1 cellular context compared by ENCODE assay signal in the genomic region with DNA sequence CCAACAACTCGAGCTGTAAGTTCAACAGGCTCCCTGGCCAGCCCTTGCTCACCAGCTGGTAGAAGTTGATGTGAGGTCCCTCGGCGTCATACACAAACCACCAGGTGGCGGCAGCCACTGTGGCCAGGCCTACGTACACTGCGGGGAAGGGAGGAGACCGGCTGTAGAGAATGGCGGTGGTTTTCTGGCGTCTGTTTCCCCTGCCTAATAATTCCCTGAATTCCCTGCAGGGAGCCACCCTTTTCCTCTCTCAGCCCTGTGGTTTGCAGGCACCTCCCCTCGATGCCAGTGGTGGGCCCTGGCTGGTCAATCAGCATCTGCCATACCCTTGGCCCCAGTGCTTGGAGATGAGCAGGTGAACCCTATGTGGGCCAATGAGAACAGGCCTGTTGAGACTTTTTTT.
A peak's percentile ranks its signal among the peaks of the same experiment; 100 is the strongest.
TF ChIP-seq lines count a peak whose summit lies in the region.

No MANE protein-coding gene starts in this region.

TF ChIP-seq in HepG2, 621 proteins besides CTCF, POLR2A, EP300 and RAD21 (continues in another document):
- TF ChIP-seq, protein P1, sequence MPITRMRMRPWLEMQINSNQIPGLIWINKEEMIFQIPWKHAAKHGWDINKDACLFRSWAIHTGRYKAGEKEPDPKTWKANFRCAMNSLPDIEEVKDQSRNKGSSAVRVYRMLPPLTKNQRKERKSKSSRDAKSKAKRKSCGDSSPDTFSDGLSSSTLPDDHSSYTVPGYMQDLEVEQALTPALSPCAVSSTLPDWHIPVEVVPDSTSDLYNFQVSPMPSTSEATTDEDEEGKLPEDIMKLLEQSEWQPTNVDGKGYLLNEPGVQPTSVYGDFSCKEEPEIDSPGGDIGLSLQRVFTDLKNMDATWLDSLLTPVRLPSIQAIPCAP (CRISPR knock-in tag; IDR thresholded peaks at IDR 0.05; ENCODE audit: low read depth), result no peak
- no peak for TF ChIP-seq CCDC6 (CRISPR knock-in tag; IDR thresholded peaks at IDR 0.05)
- TF ChIP-seq, protein P2, sequence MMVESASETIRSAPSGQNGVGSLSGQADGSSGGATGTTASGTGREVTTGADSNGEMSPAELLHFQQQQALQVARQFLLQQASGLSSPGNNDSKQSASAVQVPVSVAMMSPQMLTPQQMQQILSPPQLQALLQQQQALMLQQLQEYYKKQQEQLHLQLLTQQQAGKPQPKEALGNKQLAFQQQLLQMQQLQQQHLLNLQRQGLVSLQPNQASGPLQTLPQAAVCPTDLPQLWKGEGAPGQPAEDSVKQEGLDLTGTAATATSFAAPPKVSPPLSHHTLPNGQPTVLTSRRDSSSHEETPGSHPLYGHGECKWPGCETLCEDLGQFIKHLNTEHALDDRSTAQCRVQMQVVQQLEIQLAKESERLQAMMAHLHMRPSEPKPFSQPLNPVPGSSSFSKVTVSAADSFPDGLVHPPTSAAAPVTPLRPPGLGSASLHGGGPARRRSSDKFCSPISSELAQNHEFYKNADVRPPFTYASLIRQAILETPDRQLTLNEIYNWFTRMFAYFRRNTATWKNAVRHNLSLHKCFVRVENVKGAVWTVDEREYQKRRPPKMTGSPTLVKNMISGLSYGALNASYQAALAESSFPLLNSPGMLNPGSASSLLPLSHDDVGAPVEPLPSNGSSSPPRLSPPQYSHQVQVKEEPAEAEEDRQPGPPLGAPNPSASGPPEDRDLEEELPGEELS (CRISPR knock-in tag; IDR thresholded peaks at IDR 0.05), result no peak
- no peak for TF ChIP-seq ZFP62 (CRISPR knock-in tag; IDR thresholded peaks at IDR 0.05)
- no peak for TF ChIP-seq KLF6 (CRISPR knock-in tag; IDR thresholded peaks at IDR 0.05)
- TF ChIP-seq SRF (IDR thresholded peaks at IDR 0.05; ENCODE audit: low read depth, low read length), result no peak
- TF ChIP-seq ZNF317 (CRISPR knock-in tag; IDR thresholded peaks at IDR 0.05), result 0 out of 2 replicates have a peak, but pooled peaks have one; percentile 43
- TF ChIP-seq IKZF4 (CRISPR knock-in tag; IDR thresholded peaks at IDR 0.05; ENCODE audit: borderline replicate concordance, low read depth, not compliant biosample characterization), result no peak
- TF ChIP-seq, protein P3, sequence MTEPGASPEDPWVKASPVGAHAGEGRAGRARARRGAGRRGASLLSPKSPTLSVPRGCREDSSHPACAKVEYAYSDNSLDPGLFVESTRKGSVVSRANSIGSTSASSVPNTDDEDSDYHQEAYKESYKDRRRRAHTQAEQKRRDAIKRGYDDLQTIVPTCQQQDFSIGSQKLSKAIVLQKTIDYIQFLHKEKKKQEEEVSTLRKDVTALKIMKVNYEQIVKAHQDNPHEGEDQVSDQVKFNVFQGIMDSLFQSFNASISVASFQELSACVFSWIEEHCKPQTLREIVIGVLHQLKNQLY (CRISPR knock-in tag; IDR thresholded peaks at IDR 0.05), result no peak
- no peak for TF ChIP-seq ZBTB3 (CRISPR knock-in tag; IDR thresholded peaks at IDR 0.05; ENCODE audit: borderline replicate concordance, low read depth)
- TF ChIP-seq, protein P4, sequence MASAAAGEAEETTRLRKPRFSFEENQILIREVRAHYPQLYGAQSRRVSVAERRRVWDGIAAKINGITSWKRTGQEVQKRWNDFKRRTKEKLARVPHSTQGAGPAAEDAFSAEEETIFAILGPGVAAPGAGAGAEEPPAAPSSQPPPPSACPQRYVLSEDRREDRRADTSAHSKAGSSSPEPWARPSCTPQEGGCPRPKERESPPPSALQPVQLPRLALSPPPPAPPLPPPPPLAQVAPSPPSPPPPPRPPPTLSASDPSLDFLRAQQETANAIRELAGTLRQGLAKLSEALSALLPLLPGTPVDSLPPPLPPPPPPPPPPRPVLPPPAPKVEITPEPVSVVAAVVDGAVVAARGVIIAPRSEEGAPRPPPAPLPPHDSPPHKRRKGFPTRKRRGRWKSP (CRISPR knock-in tag; IDR thresholded peaks at IDR 0.05), result no peak
- TF ChIP-seq PHF20 (CRISPR knock-in tag; IDR thresholded peaks at IDR 0.05), result no peak
- no peak for TF ChIP-seq POLR2G (IDR thresholded peaks at IDR 0.05; ENCODE audit: low read depth, low read length)
- peak; percentile 50; the same call in 1 of the 2 replicates for TF ChIP-seq HOXA3 (CRISPR knock-in tag; IDR thresholded peaks at IDR 0.05)
- no peak for TF ChIP-seq NFE2L2 (IDR thresholded peaks at IDR 0.05; ENCODE audit: low read length)
- no peak for TF ChIP-seq RBM22 (optimal IDR thresholded peaks at IDR 0.05; ENCODE audit: low read length)
- TF ChIP-seq ZNF569 (CRISPR knock-in tag; IDR thresholded peaks at IDR 0.05; ENCODE audit: borderline replicate concordance), result no peak
- TF ChIP-seq, protein P5, sequence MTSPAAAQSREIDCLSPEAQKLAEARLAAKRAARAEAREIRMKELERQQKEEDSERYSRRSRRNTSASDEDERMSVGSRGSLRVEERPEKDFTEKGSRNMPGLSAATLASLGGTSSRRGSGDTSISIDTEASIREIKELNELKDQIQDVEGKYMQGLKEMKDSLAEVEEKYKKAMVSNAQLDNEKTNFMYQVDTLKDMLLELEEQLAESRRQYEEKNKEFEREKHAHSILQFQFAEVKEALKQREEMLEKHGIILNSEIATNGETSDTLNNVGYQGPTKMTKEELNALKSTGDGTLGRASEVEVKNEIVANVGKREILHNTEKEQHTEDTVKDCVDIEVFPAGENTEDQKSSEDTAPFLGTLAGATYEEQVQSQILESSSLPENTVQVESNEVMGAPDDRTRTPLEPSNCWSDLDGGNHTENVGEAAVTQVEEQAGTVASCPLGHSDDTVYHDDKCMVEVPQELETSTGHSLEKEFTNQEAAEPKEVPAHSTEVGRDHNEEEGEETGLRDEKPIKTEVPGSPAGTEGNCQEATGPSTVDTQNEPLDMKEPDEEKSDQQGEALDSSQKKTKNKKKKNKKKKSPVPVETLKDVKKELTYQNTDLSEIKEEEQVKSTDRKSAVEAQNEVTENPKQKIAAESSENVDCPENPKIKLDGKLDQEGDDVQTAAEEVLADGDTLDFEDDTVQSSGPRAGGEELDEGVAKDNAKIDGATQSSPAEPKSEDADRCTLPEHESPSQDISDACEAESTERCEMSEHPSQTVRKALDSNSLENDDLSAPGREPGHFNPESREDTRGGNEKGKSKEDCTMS (CRISPR knock-in tag; conservative IDR thresholded peaks at IDR 0.05), result no peak
- 0 out of 3 replicates have a peak, but pooled peaks have one; percentile 16 for TF ChIP-seq MXI1 (IDR thresholded peaks at IDR 0.05; ENCODE audit: borderline replicate concordance, low read depth, low read length)
- TF ChIP-seq, protein P6, sequence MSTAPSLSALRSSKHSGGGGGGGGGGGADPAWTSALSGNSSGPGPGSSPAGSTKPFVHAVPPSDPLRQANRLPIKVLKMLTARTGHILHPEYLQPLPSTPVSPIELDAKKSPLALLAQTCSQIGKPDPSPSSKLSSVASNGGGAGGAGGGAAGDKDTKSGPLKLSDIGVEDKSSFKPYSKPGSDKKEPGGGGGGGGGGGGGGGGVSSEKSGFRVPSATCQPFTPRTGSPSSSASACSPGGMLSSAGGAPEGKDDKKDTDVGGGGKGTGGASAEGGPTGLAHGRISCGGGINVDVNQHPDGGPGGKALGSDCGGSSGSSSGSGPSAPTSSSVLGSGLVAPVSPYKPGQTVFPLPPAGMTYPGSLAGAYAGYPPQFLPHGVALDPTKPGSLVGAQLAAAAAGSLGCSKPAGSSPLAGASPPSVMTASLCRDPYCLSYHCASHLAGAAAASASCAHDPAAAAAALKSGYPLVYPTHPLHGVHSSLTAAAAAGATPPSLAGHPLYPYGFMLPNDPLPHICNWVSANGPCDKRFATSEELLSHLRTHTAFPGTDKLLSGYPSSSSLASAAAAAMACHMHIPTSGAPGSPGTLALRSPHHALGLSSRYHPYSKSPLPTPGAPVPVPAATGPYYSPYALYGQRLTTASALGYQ (CRISPR knock-in tag; IDR thresholded peaks at IDR 0.05), result no peak
- TF ChIP-seq, protein P7, sequence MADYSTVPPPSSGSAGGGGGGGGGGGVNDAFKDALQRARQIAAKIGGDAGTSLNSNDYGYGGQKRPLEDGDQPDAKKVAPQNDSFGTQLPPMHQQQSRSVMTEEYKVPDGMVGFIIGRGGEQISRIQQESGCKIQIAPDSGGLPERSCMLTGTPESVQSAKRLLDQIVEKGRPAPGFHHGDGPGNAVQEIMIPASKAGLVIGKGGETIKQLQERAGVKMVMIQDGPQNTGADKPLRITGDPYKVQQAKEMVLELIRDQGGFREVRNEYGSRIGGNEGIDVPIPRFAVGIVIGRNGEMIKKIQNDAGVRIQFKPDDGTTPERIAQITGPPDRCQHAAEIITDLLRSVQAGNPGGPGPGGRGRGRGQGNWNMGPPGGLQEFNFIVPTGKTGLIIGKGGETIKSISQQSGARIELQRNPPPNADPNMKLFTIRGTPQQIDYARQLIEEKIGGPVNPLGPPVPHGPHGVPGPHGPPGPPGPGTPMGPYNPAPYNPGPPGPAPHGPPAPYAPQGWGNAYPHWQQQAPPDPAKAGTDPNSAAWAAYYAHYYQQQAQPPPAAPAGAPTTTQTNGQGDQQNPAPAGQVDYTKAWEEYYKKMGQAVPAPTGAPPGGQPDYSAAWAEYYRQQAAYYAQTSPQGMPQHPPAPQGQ (CRISPR knock-in tag; IDR thresholded peaks at IDR 0.05; ENCODE audit: borderline replicate concordance), result no peak
- no peak for TF ChIP-seq ZNF234 (CRISPR knock-in tag; conservative IDR thresholded peaks at IDR 0.05)
- TF ChIP-seq CHD2 (IDR thresholded peaks at IDR 0.05; ENCODE audit: low read depth, low read length), result no peak
- TF ChIP-seq, protein P8, sequence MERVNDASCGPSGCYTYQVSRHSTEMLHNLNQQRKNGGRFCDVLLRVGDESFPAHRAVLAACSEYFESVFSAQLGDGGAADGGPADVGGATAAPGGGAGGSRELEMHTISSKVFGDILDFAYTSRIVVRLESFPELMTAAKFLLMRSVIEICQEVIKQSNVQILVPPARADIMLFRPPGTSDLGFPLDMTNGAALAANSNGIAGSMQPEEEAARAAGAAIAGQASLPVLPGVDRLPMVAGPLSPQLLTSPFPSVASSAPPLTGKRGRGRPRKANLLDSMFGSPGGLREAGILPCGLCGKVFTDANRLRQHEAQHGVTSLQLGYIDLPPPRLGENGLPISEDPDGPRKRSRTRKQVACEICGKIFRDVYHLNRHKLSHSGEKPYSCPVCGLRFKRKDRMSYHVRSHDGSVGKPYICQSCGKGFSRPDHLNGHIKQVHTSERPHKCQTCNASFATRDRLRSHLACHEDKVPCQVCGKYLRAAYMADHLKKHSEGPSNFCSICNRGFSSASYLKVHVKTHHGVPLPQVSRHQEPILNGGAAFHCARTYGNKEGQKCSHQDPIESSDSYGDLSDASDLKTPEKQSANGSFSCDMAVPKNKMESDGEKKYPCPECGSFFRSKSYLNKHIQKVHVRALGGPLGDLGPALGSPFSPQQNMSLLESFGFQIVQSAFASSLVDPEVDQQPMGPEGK (CRISPR knock-in tag; IDR thresholded peaks at IDR 0.05), result 0 out of 2 replicates have a peak, but pooled peaks have one; percentile 12
- TF ChIP-seq, protein P9, sequence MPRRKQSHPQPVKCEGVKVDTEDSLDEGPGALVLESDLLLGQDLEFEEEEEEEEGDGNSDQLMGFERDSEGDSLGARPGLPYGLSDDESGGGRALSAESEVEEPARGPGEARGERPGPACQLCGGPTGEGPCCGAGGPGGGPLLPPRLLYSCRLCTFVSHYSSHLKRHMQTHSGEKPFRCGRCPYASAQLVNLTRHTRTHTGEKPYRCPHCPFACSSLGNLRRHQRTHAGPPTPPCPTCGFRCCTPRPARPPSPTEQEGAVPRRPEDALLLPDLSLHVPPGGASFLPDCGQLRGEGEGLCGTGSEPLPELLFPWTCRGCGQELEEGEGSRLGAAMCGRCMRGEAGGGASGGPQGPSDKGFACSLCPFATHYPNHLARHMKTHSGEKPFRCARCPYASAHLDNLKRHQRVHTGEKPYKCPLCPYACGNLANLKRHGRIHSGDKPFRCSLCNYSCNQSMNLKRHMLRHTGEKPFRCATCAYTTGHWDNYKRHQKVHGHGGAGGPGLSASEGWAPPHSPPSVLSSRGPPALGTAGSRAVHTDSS (CRISPR knock-in tag; conservative IDR thresholded peaks at IDR 0.05), result no peak
- no peak for TF ChIP-seq ZNF180 (CRISPR knock-in tag; IDR thresholded peaks at IDR 0.05; ENCODE audit: borderline replicate concordance, low read depth)
- no peak for TF ChIP-seq ZNF629 (CRISPR knock-in tag; conservative IDR thresholded peaks at IDR 0.05)
- TF ChIP-seq ZNF17 (CRISPR knock-in tag; IDR thresholded peaks at IDR 0.05), result no peak
- no peak; the same call in 1 of the 2 replicates for TF ChIP-seq ZNF879 (CRISPR knock-in tag; IDR thresholded peaks at IDR 0.05)
- TF ChIP-seq THAP11 (CRISPR knock-in tag; IDR thresholded peaks at IDR 0.05), result 0 out of 2 replicates have a peak, but pooled peaks have one; percentile 41
- peak; percentile 40; the same call in 1 of the 2 replicates for TF ChIP-seq FOSL2 (CRISPR knock-in tag; IDR thresholded peaks at IDR 0.05)
- TF ChIP-seq MEIS1 (CRISPR knock-in tag; IDR thresholded peaks at IDR 0.05; ENCODE audit: borderline replicate concordance), result no peak
- TF ChIP-seq, protein P10, sequence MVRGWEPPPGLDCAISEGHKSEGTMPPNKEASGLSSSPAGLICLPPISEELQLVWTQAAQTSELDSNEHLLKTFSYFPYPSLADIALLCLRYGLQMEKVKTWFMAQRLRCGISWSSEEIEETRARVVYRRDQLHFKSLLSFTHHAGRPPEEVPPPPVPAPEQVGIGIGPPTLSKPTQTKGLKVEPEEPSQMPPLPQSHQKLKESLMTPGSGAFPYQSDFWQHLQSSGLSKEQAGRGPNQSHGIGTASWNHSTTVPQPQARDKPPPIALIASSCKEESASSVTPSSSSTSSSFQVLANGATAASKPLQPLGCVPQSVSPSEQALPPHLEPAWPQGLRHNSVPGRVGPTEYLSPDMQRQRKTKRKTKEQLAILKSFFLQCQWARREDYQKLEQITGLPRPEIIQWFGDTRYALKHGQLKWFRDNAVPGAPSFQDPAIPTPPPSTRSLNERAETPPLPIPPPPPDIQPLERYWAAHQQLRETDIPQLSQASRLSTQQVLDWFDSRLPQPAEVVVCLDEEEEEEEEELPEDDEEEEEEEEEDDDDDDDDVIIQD (CRISPR knock-in tag; IDR thresholded peaks at IDR 0.05; ENCODE audit: low read depth), result no peak
- 0 out of 2 replicates have a peak, but pooled peaks have one; percentile 37 for TF ChIP-seq ELF3 (CRISPR knock-in tag; IDR thresholded peaks at IDR 0.05)
- no peak for TF ChIP-seq ZSCAN22 (CRISPR knock-in tag; IDR thresholded peaks at IDR 0.05)
- TF ChIP-seq, protein P11, sequence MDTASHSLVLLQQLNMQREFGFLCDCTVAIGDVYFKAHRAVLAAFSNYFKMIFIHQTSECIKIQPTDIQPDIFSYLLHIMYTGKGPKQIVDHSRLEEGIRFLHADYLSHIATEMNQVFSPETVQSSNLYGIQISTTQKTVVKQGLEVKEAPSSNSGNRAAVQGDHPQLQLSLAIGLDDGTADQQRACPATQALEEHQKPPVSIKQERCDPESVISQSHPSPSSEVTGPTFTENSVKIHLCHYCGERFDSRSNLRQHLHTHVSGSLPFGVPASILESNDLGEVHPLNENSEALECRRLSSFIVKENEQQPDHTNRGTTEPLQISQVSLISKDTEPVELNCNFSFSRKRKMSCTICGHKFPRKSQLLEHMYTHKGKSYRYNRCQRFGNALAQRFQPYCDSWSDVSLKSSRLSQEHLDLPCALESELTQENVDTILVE (CRISPR knock-in tag; IDR thresholded peaks at IDR 0.05), result peak; percentile 58; the same call in 1 of the 2 replicates
- TF ChIP-seq, protein P12, sequence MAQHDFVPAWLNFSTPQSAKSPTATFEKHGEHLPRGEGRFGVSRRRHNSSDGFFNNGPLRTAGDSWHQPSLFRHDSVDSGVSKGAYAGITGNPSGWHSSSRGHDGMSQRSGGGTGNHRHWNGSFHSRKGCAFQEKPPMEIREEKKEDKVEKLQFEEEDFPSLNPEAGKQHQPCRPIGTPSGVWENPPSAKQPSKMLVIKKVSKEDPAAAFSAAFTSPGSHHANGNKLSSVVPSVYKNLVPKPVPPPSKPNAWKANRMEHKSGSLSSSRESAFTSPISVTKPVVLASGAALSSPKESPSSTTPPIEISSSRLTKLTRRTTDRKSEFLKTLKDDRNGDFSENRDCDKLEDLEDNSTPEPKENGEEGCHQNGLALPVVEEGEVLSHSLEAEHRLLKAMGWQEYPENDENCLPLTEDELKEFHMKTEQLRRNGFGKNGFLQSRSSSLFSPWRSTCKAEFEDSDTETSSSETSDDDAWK (CRISPR knock-in tag; IDR thresholded peaks at IDR 0.05), result no peak
- TF ChIP-seq ZFP1 (CRISPR knock-in tag; IDR thresholded peaks at IDR 0.05), result no peak
- 0 out of 2 replicates have a peak, but pooled peaks have one; percentile 49 for TF ChIP-seq IRF2 (CRISPR knock-in tag; IDR thresholded peaks at IDR 0.05)
- no peak for TF ChIP-seq ZNF878 (CRISPR knock-in tag; IDR thresholded peaks at IDR 0.05)
